Comparison of ENCODE assay signal across 15 cellular contexts in the genomic region with DNA sequence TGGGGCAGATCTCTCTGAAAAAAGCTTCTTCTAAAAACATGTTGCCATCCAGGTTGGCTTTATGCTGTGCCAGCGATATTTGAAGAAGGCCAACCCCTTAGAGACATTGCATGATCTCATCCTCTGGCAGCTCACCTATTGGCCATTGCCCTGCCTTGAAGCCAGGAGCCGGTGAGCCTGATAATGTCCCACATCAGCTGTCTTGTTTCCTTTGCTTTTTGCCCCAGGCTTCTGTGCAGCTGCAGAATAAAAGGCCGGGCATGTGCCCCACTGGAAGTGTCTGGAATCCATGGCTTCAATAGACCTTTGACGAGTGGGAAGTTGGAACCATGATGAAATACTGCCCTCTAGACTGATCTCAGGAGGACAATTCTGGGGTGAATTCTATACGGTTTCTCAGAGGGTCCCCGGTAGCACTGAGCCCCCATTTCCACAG.
DNase-seq lines count a peak whose midpoint lies in the region; ATAC-seq, FAIRE-seq and TF ChIP-seq lines count a peak whose summit lies in the region.
"Had no signal": no experiment of that assay in that cellular context is flagged by ENCODE, and none has a peak within 500 bp of the region (broad histone marks: within the 10 kb centered on the region; RNA-seq: fewer than 3 reads in every experiment).

No MANE protein-coding gene starts in this region.

- CTCF ChIA-PET in CD8-positive, alpha-beta memory T cell (lab: Charles Lee): no interaction called here

- no peaks in the 10 kb centered on the region for H3K36me3 Mint-ChIP-seq in CD8-positive, alpha-beta memory T cell
- H3K36me3 Mint-ChIP-seq: activated CD8-positive, alpha-beta memory T cell treated with anti-CD3 and anti-CD28 coated beads, Interleukin-2, amount 10 ng/mL, durations not matched to agents 7 days and 5 days had no signal

- H3K9me3 ChIP-seq in BE2C (no peaks in the 10 kb centered on the region), kidney (ENCODE audit: control insufficient read depth in 1 of 2, low read length in 2 of 2) (no peaks in the 10 kb centered on the region)
- no peaks in the 10 kb centered on the region for H3K9me3 ChIP-seq in CD8-positive, alpha-beta memory T cell (ENCODE audit: low read length)
- H3K9me3 ChIP-seq: mucosa of descending colon, ovary, suprapubic skin had no signal

- peak; percentile 75 for DNase-seq in BE2C
- DNase-seq in KBM-7: peak; percentile 5
- peak in 50 of 61 donors; percentile 5 to 77 (median 42) for DNase-seq in caudate nucleus (lab: John Stamatoyannopoulos, UW)
- no peak for DNase-seq in kidney
- DNase-seq in CD8-positive, alpha-beta memory T cell: no peak
- no peak for DNase-seq in stimulated activated naive CD8-positive, alpha-beta T cell treated with anti-CD3 and anti-CD28 coated beads, Interleukin-15, Interleukin-2, amounts not matched to agents 100 U/mL and 50 U/mL, for 24 hours
- DNase-seq in AG08396 (ENCODE audit: low spot score): no peak
- DNase-seq: activated CD8-positive, alpha-beta memory T cell treated with anti-CD3 and anti-CD28 coated beads, Interleukin-2, amount 10 ng/mL, durations not matched to agents 7 days and 5 days; activated naive CD4-positive, alpha-beta T cell treated with anti-CD3 and anti-CD28 coated beads for 36 hours; DMS79 treated with DMSO at 0.1 percent for 48 hours; effector memory CD4-positive, alpha-beta T cell; mucosa of descending colon; ovary had no signal

- intact Hi-C loops in kidney (cut with DNase I): no loop called here

- TF ChIP-seq CTCF in BE2C (IDR thresholded peaks at IDR 0.05; ENCODE audit: low read depth, low read length) (peak; percentile 42), kidney (IDR thresholded peaks at IDR 0.05; ENCODE audit: borderline replicate concordance, extremely low read depth, insufficient read depth) (peak; percentile 21)

- H3K27ac ChIP-seq in caudate nucleus (ENCODE audit: low read depth, low read length) (peak overlapping the region; percentile 61), kidney (ENCODE audit: low read depth in 2 of 2, low read length in 2 of 2) (no peak overlapping the region)
- no peak overlapping the region for H3K27ac ChIP-seq in CD8-positive, alpha-beta memory T cell (ENCODE audit: low read depth, low read length)
- H3K27ac ChIP-seq: ovary, suprapubic skin had no signal

- H3K4me3 ChIP-seq in BE2C (ENCODE audit: low read depth, low read length): no peak overlapping the region
- no peak overlapping the region for H3K4me3 ChIP-seq in kidney (ENCODE audit: low read length in 2 of 2)
- no peak overlapping the region for H3K4me3 ChIP-seq in CD8-positive, alpha-beta memory T cell (ENCODE audit: low read length)
- H3K4me3 ChIP-seq: mucosa of descending colon, ovary, suprapubic skin had no signal

- FAIRE-seq in kidney (lab: Jason Lieb, UNC): no peak

- no peaks in the 10 kb centered on the region for H3K27me3 ChIP-seq in BE2C
- no peaks in the 10 kb centered on the region for H3K27me3 ChIP-seq in CD8-positive, alpha-beta memory T cell (ENCODE audit: insufficient read depth, low read length, poor library complexity, severe bottlenecking)
- H3K27me3 ChIP-seq: ovary, suprapubic skin had no signal

- H3K4me1 Mint-ChIP-seq in CD8-positive, alpha-beta memory T cell: no peaks in the 10 kb centered on the region
- H3K4me1 Mint-ChIP-seq: activated CD8-positive, alpha-beta memory T cell treated with anti-CD3 and anti-CD28 coated beads, Interleukin-2, amount 10 ng/mL, durations not matched to agents 7 days and 5 days had no signal

- H3K36me3 ChIP-seq in BE2C (no peaks in the 10 kb centered on the region), kidney (ENCODE audit: control insufficient read depth in 1 of 2, insufficient read depth in 2 of 2, low read length in 2 of 2) (no peaks in the 10 kb centered on the region)
- H3K36me3 ChIP-seq in CD8-positive, alpha-beta memory T cell (ENCODE audit: insufficient read depth, low read length): no peaks in the 10 kb centered on the region
- H3K36me3 ChIP-seq: ovary, suprapubic skin had no signal

- no peaks in the 10 kb centered on the region for H3K9me3 Mint-ChIP-seq in CD8-positive, alpha-beta memory T cell
- H3K9me3 Mint-ChIP-seq: activated naive CD4-positive, alpha-beta T cell treated with anti-CD3 and anti-CD28 coated beads for 36 hours had no signal

- no peaks in the 10 kb centered on the region for H3K4me1 ChIP-seq in BE2C
- no peaks in the 10 kb centered on the region for H3K4me1 ChIP-seq in kidney (ENCODE audit: control insufficient read depth in 1 of 2, insufficient read depth in 1 of 2, low read depth in 1 of 2, low read length in 2 of 2)
- no peaks in the 10 kb centered on the region for H3K4me1 ChIP-seq in CD8-positive, alpha-beta memory T cell (ENCODE audit: insufficient read depth, low read length)

- POLR2A ChIA-PET in CD8-positive, alpha-beta memory T cell (lab: Charles Lee): no interaction called here

- H3K4me3 Mint-ChIP-seq in CD8-positive, alpha-beta memory T cell: no peak overlapping the region
- H3K4me3 Mint-ChIP-seq: activated CD8-positive, alpha-beta memory T cell treated with anti-CD3 and anti-CD28 coated beads, Interleukin-2, amount 10 ng/mL, durations not matched to agents 7 days and 5 days; activated naive CD4-positive, alpha-beta T cell treated with anti-CD3 and anti-CD28 coated beads for 36 hours had no signal

- no peak overlapping the region for H3K9ac ChIP-seq in kidney (ENCODE audit: low read length in 2 of 2)

- no peak for ATAC-seq in stimulated activated naive CD8-positive, alpha-beta T cell treated with anti-CD3 and anti-CD28 coated beads, Interleukin-15, Interleukin-2, amounts not matched to agents 100 U/mL and 50 U/mL, for 24 hours
- no peak for ATAC-seq in HG02763 (IDR thresholded peaks at IDR 0.05; ENCODE audit: unreplicated experiment)
- ATAC-seq: activated CD8-positive, alpha-beta memory T cell treated with anti-CD3 and anti-CD28 coated beads, Interleukin-2, amount 10 ng/mL, durations not matched to agents 7 days and 5 days; mucosa of descending colon had no signal

- in situ Hi-C loops in KBM-7 (cut with MboI; ENCODE audit: low pct_unique_long_range_greater_than_20kb, low sequenced_read_pairs): no loop called here

- H3K27me3 Mint-ChIP-seq in CD8-positive, alpha-beta memory T cell: peaks cover 0 to 3% of the 10 kb centered on the region in 2 donors
- H3K27me3 Mint-ChIP-seq: activated CD8-positive, alpha-beta memory T cell treated with anti-CD3 and anti-CD28 coated beads, Interleukin-2, amount 10 ng/mL, durations not matched to agents 7 days and 5 days had no signal

- H3K27ac Mint-ChIP-seq in CD8-positive, alpha-beta memory T cell: no peak overlapping the region
- H3K27ac Mint-ChIP-seq: activated CD8-positive, alpha-beta memory T cell treated with anti-CD3 and anti-CD28 coated beads, Interleukin-2, amount 10 ng/mL, durations not matched to agents 7 days and 5 days; activated naive CD4-positive, alpha-beta T cell treated with anti-CD3 and anti-CD28 coated beads for 36 hours had no signal

Comparison
In these comparisons a context has a peak if more than half of its experiments do, and no peak if none do; other contexts are left out.
1. DNase-seq: peak in BE2C (single experiment), KBM-7 (single experiment) and caudate nucleus (50 of 61); none in kidney (single experiment), CD8-positive, alpha-beta memory T cell (0 of 5), stimulated activated naive CD8-positive, alpha-beta T cell treated with anti-CD3 and anti-CD28 coated beads, Interleukin-15, Interleukin-2, amounts not matched to agents 100 U/mL and 50 U/mL, for 24 hours (single experiment) and AG08396 (single experiment).